In genomic region chr14:81332725-81333124, GRCh38 we compare ENCODE assay signal across 9 cellular contexts.
"Had no signal": no experiment of that assay in that cellular context is flagged by ENCODE, and none has a peak within 500 bp of the region (broad histone marks: within the 10 kb centered on the region; RNA-seq: fewer than 3 reads in every experiment).

No MANE protein-coding gene starts in this region.

- H3K27ac Mint-ChIP-seq: HFFc6 had no signal

- H3K4me3 Mint-ChIP-seq: HFFc6 had no signal

- ATAC-seq: HCT116, K562 had no signal

- DNase-seq: GM23248, GOT3, H7, HFFc6, IMR-90 had no signal

- H3K4me3 ChIP-seq: GM23248, HAP-1, K562 had no signal

- H3K9me3 ChIP-seq: HAP-1 had no signal

- H3K27ac ChIP-seq: GM23248, HL-60 had no signal
